ENCODE assay signal across 9 cellular contexts in the genomic region with DNA sequence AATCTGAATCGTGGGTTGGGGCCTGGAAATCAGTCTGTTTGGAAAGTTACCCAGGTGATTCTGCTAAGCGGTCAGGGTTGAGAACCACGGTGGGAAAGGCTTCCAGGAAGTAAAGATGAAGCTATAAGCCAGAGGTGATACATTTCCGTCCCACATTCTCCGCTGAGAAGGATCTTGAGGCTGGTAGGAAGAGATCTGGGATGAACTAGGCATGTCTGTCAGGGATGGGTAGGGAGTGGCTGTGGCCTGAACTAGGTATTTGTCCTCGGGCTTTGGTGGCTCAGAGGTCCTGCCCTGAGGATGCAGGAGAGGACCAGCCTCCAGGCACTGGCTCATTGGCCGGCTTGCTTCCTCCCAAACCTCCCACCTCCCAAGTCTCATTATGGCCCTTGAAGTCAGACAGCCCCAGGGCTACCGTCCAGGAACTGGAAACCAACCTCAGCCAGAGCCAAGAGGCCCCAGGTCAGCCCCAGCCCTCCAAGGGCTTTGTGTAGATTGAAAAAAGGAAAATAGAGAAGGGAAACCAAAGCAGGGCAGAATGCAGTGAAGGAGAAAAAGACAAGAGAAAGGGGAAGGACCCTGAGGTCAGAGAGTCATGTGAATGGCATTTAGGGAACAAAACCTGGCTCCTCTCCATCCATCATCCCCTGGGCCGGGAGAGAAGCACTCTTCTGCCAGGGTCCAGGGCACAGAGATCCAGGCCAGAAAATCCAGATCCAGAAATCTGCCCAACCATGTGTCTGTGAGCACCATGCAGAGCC.
DNase-seq lines count a peak whose midpoint lies in the region; ATAC-seq, FAIRE-seq and TF ChIP-seq lines count a peak whose summit lies in the region.
"Had no signal": no experiment of that assay in that cellular context is flagged by ENCODE, and none has a peak within 500 bp of the region (broad histone marks: within the 10 kb centered on the region; RNA-seq: fewer than 3 reads in every experiment).

No MANE protein-coding gene starts in this region.

- ATAC-seq in GM18909 (IDR thresholded peaks at IDR 0.05; ENCODE audit: poor library complexity, unreplicated experiment) = no peak

- H3K27me3 Mint-ChIP-seq in endothelial cell (ENCODE audit: unreplicated experiment) = peaks cover 8% of the 10 kb centered on the region

- H3K36me3 Mint-ChIP-seq in endothelial cell (ENCODE audit: low read depth, unreplicated experiment) = no peaks in the 10 kb centered on the region

- H3K9me3 ChIP-seq in esophagus (ENCODE audit: control insufficient read depth in 2 of 2, insufficient read depth in 1 of 2, low read depth in 1 of 2, low read length in 1 of 2) (no peaks in the 10 kb centered on the region), osteoblast (ENCODE audit: low read depth, low read length) (no peaks in the 10 kb centered on the region)

- no peak overlapping the region for H3K4me3 Mint-ChIP-seq in endothelial cell (ENCODE audit: unreplicated experiment)

- TF ChIP-seq CTCF in osteoblast (IDR thresholded peaks at IDR 0.05; ENCODE audit: extremely low read depth, low read depth, low read length) (no peak), endothelial cell (IDR thresholded peaks at IDR 0.05; ENCODE audit: unreplicated experiment) (no peak)

- H3K4me1 ChIP-seq in esophagus (ENCODE audit: control insufficient read depth in 2 of 2, insufficient read depth in 2 of 2, low read length in 1 of 2) (peaks cover 0 to 3% of the 10 kb centered on the region in 2 donors), osteoblast (ENCODE audit: insufficient read depth, low read length) (peaks cover 32% of the 10 kb centered on the region)

- H3K4me3 ChIP-seq in esophagus (ENCODE audit: low read depth in 1 of 2, low read length in 2 of 2) (no peak overlapping the region), osteoblast (ENCODE audit: insufficient read depth, low read length) (no peak overlapping the region)

- peak; percentile 64 for DNase-seq in EL
- peak; percentile 49 for DNase-seq in NAMALWA (ENCODE audit: low spot score)
- no peak for DNase-seq in osteoblast (ENCODE audit: insufficient read length, low spot score, missing footprints)
- no peak for DNase-seq in NCI-H748 (lab: John Stamatoyannopoulos, UW; ENCODE audit: unreplicated experiment)
- no peak for DNase-seq in HTR-8/SVneo (ENCODE audit: insufficient read length, low spot score)
- no peak for DNase-seq in endothelial cell (ENCODE audit: low spot score)

- no peaks in the 10 kb centered on the region for H3K79me2 ChIP-seq in osteoblast (ENCODE audit: insufficient read depth, low read length)

- H3K27me3 ChIP-seq in esophagus (ENCODE audit: control insufficient read depth in 1 of 2, insufficient read depth in 2 of 2, low read length in 2 of 2) (no peaks in the 10 kb centered on the region), osteoblast (ENCODE audit: insufficient read depth, low read length) (no peaks in the 10 kb centered on the region)

- H3K27ac Mint-ChIP-seq in endothelial cell (ENCODE audit: unreplicated experiment) = no peak overlapping the region

- no peak overlapping the region for H3K4me2 ChIP-seq in osteoblast (ENCODE audit: insufficient read depth, low read length)

- 72 to 74% methylated on average over 9 of the region's 9 CpGs for WGBS in esophagus, 2 donors

- H3K36me3 ChIP-seq in esophagus (ENCODE audit: control insufficient read depth in 2 of 2, insufficient read depth in 2 of 2, low read length in 1 of 2) (no peaks in the 10 kb centered on the region), osteoblast (ENCODE audit: insufficient read depth, low read length) (no peaks in the 10 kb centered on the region)

- no peaks in the 10 kb centered on the region for H4K20me1 ChIP-seq in osteoblast (ENCODE audit: insufficient read depth, low read length)

- H2AFZ ChIP-seq in osteoblast (ENCODE audit: low read length) = peak overlapping the region; percentile 58

- H3K27ac ChIP-seq in esophagus (ENCODE audit: low read depth in 2 of 2, low read length in 1 of 2) (peak overlapping the region; percentile 32 to 69), osteoblast (ENCODE audit: low read depth, low read length) (no peak overlapping the region)

- peaks cover 9% of the 10 kb centered on the region for H3K4me1 Mint-ChIP-seq in endothelial cell (ENCODE audit: unreplicated experiment)

- FAIRE-seq in HTR-8/SVneo (lab: Jason Lieb, UNC) = no peak
- FAIRE-seq: G401.6 had no signal

- H3K9me3 Mint-ChIP-seq in endothelial cell (ENCODE audit: unreplicated experiment) = no peaks in the 10 kb centered on the region

Comparison
In these comparisons a context has a peak if more than half of its experiments do, and no peak if none do; other contexts are left out.
1. DNase-seq: peak in EL (single experiment) and NAMALWA (single experiment); none in osteoblast (single experiment), NCI-H748 (single experiment), HTR-8/SVneo (single experiment) and endothelial cell (single experiment).